10 cellular contexts compared by ENCODE assay signal in genomic region chr15:41017051-41017735, GRCh38.
DNase-seq lines count a peak whose midpoint lies in the region; ATAC-seq and TF ChIP-seq lines count a peak whose summit lies in the region.
"Had no signal": no experiment of that assay in that cellular context is flagged by ENCODE, and none has a peak within 500 bp of the region (broad histone marks: within the 10 kb centered on the region; RNA-seq: fewer than 3 reads in every experiment).

No MANE protein-coding gene starts in this region.

- H3K9me3 ChIP-seq in CD8-positive, alpha-beta memory T cell (ENCODE audit: low read length): no peaks in the 10 kb centered on the region

- TF ChIP-seq CTCF in endothelial cell (IDR thresholded peaks at IDR 0.05; ENCODE audit: unreplicated experiment) (no peak), neural crest cell (conservative IDR thresholded peaks at IDR 0.05) (no peak)

- peaks cover 4 to 11% (median 8%) of the 10 kb centered on the region in 3 donors for H3K4me1 Mint-ChIP-seq in CD8-positive, alpha-beta memory T cell
- peaks cover 74% of the 10 kb centered on the region for H3K4me1 Mint-ChIP-seq in endothelial cell (ENCODE audit: unreplicated experiment)
- no peaks in the 10 kb centered on the region for H3K4me1 Mint-ChIP-seq in neural crest cell

- peak overlapping the region in 6 of 8 donors; percentile 5 to 84 (median 36) for H3K27ac Mint-ChIP-seq in CD8-positive, alpha-beta memory T cell
- H3K27ac Mint-ChIP-seq in endothelial cell (ENCODE audit: unreplicated experiment): peak overlapping the region; percentile 90
- peak overlapping the region; percentile 59 for H3K27ac Mint-ChIP-seq in neural crest cell (ENCODE audit: unreplicated experiment)

- no peaks in the 10 kb centered on the region for H3K27me3 Mint-ChIP-seq in CD8-positive, alpha-beta memory T cell
- H3K27me3 Mint-ChIP-seq in endothelial cell (ENCODE audit: unreplicated experiment) (no peaks in the 10 kb centered on the region), neural crest cell (ENCODE audit: low read depth) (no peaks in the 10 kb centered on the region)

- CTCF ChIA-PET in CD8-positive, alpha-beta memory T cell (lab: Charles Lee): interaction anchor here (1.3 kb wide), 1 partner anchor 113 kb away, joined by 9 read pairs; no protein-coding TSS in a partner anchor

- H3K36me3 ChIP-seq in CD8-positive, alpha-beta memory T cell (ENCODE audit: insufficient read depth, low read length): peaks cover 31% of the 10 kb centered on the region

- ATAC-seq in HG02571 (IDR thresholded peaks at IDR 0.05; ENCODE audit: unreplicated experiment) (no peak), HG03108 (IDR thresholded peaks at IDR 0.05; ENCODE audit: unreplicated experiment) (no peak), SK-N-SH treated with all-trans-retinoic acid at 6 μM for 48 hours (no peak)

- H3K9me3 Mint-ChIP-seq in CD8-positive, alpha-beta memory T cell: no peaks in the 10 kb centered on the region
- no peaks in the 10 kb centered on the region for H3K9me3 Mint-ChIP-seq in endothelial cell (ENCODE audit: unreplicated experiment)
- no peaks in the 10 kb centered on the region for H3K9me3 Mint-ChIP-seq in neural crest cell

- H3K27me3 ChIP-seq in CD8-positive, alpha-beta memory T cell (ENCODE audit: insufficient read depth, low read length, poor library complexity, severe bottlenecking): no peaks in the 10 kb centered on the region
- H3K27me3 ChIP-seq: brain microvascular endothelial cell had no signal

- H3K4me3 Mint-ChIP-seq in CD8-positive, alpha-beta memory T cell: no peak overlapping the region
- H3K4me3 Mint-ChIP-seq in endothelial cell (ENCODE audit: unreplicated experiment) (peak overlapping the region; percentile 72), neural crest cell (no peak overlapping the region)

- H3K36me3 Mint-ChIP-seq in CD8-positive, alpha-beta memory T cell: peaks cover 0 to 73% (median 13%) of the 10 kb centered on the region in 3 donors
- H3K36me3 Mint-ChIP-seq in endothelial cell (ENCODE audit: low read depth, unreplicated experiment) (peaks cover 10% of the 10 kb centered on the region), neural crest cell (ENCODE audit: low read depth) (no peaks in the 10 kb centered on the region)

- H3K4me1 ChIP-seq in CD8-positive, alpha-beta memory T cell (ENCODE audit: insufficient read depth, low read length): no peaks in the 10 kb centered on the region

- no peak overlapping the region for H3K27ac ChIP-seq in CD8-positive, alpha-beta memory T cell (ENCODE audit: low read depth, low read length)
- H3K27ac ChIP-seq: brain microvascular endothelial cell had no signal

- no peak overlapping the region for H3K4me3 ChIP-seq in CD8-positive, alpha-beta memory T cell (ENCODE audit: low read length)

- POLR2A ChIA-PET in CD8-positive, alpha-beta memory T cell (lab: Charles Lee): interaction anchor here (0.6 kb wide), 1 partner anchor 231 kb away, joined by 3 read pairs; no protein-coding TSS in a partner anchor

- no peak for DNase-seq in CD8-positive, alpha-beta memory T cell
- DNase-seq in NOMO-1 treated with dmso at 0.1 percent for 144 hours (lab: John Stamatoyannopoulos, UW; ENCODE audit: unreplicated experiment) (peak; percentile 48), endothelial cell (ENCODE audit: low spot score) (no peak), neural crest cell (ENCODE audit: low read depth, low spot score) (no peak), NCI-H2029 (lab: John Stamatoyannopoulos, UW) (no peak)
- DNase-seq: brain microvascular endothelial cell, NCI-H774 had no signal

TF ChIP-seq in SK-N-SH treated with all-trans-retinoic acid at 6 μM for 48 hours, 23 proteins besides CTCF, POLR2A, EP300 and RAD21:
- TF ChIP-seq ZNF8 (CRISPR knock-in tag; IDR thresholded peaks at IDR 0.05) (no peak), RARB (CRISPR knock-in tag; IDR thresholded peaks at IDR 0.05) (no peak), SNAI2 (CRISPR knock-in tag; IDR thresholded peaks at IDR 0.05) (no peak), ZFP3 (CRISPR knock-in tag; IDR thresholded peaks at IDR 0.05) (no peak), PATZ1 (CRISPR knock-in tag; IDR thresholded peaks at IDR 0.05; ENCODE audit: borderline replicate concordance) (no peak), ZNF70 (CRISPR knock-in tag; IDR thresholded peaks at IDR 0.05) (no peak), TCF4 (CRISPR knock-in tag; IDR thresholded peaks at IDR 0.05; ENCODE audit: borderline replicate concordance) (no peak), POU6F1 (CRISPR knock-in tag; IDR thresholded peaks at IDR 0.05; ENCODE audit: borderline replicate concordance, low read depth) (no peak), GLIS3 (CRISPR knock-in tag; IDR thresholded peaks at IDR 0.05) (no peak), ZFP30 (CRISPR knock-in tag; IDR thresholded peaks at IDR 0.05) (no peak), ZC3H10 (CRISPR knock-in tag; IDR thresholded peaks at IDR 0.05) (no peak), ISL1 (CRISPR knock-in tag; IDR thresholded peaks at IDR 0.05) (no peak), ZNF565 (CRISPR knock-in tag; conservative IDR thresholded peaks at IDR 0.05; ENCODE audit: low read depth) (no peak), CSDC2 (CRISPR knock-in tag; IDR thresholded peaks at IDR 0.05) (no peak), CREB5 (CRISPR knock-in tag; IDR thresholded peaks at IDR 0.05; ENCODE audit: low read depth) (no peak), BACH2 (CRISPR knock-in tag; IDR thresholded peaks at IDR 0.05; ENCODE audit: borderline replicate concordance) (no peak), PPARA (CRISPR knock-in tag; IDR thresholded peaks at IDR 0.05; ENCODE audit: borderline replicate concordance) (no peak), ARNTL (CRISPR knock-in tag; IDR thresholded peaks at IDR 0.05; ENCODE audit: borderline replicate concordance, low read depth) (no peak)
TF ChIP-seq in SK-N-SH treated with all-trans-retinoic acid at 6 μM for 48 hours: peak in this region for 0.

Comparison
In these comparisons a context has a peak if more than half of its experiments do, and no peak if none do; other contexts are left out.
1. H3K27ac Mint-ChIP-seq: peak in every context shown above with its lines; median percentile 90 in endothelial cell; 59 in neural crest cell; 36 in CD8-positive, alpha-beta memory T cell.